Comparison of ENCODE assay signal across 8 cellular contexts in genomic region chr6:158706369-158706982, GRCh38. TPM values are rescaled to one million over a fixed set of nuclear protein-coding genes. Genes with fewer than 3 reads are reported as not detected.
DNase-seq lines count a peak whose midpoint lies in the region; ATAC-seq, FAIRE-seq and TF ChIP-seq lines count a peak whose summit lies in the region.

No MANE protein-coding gene starts in this region.

- H3K9me3 ChIP-seq in CD4-positive, CD25-positive, alpha-beta regulatory T cell (ENCODE audit: control insufficient read depth in 2 of 2, low read length in 2 of 2): no peaks in the 10 kb centered on the region
- no peaks in the 10 kb centered on the region for H3K9me3 ChIP-seq in astrocyte (ENCODE audit: insufficient read depth, low read depth, low read length)
- H3K9me3 ChIP-seq in upper lobe of right lung: no peaks in the 10 kb centered on the region

- no peak overlapping the region for H2AFZ ChIP-seq in astrocyte (ENCODE audit: low read depth, low read length)

- no peaks in the 10 kb centered on the region for H3K27me3 ChIP-seq in CD4-positive, CD25-positive, alpha-beta regulatory T cell (ENCODE audit: control insufficient read depth, insufficient read depth, low read length)
- H3K27me3 ChIP-seq in astrocyte (ENCODE audit: insufficient read depth, low read length) (no peaks in the 10 kb centered on the region), upper lobe of right lung (no peaks in the 10 kb centered on the region)

- no peak for DNase-seq in CD4-positive, CD25-positive, alpha-beta regulatory T cell
- peak; percentile 79 for DNase-seq in HuH-7 (ENCODE audit: low spot score)
- peak; percentile 23 for DNase-seq in astrocyte (ENCODE audit: low read depth)
- peak; percentile 18 for DNase-seq in kidney glomerular epithelial cell (lab: John Stamatoyannopoulos, UW)
- DNase-seq in upper lobe of right lung: peak; percentile 75
- no peak for DNase-seq in globus pallidus (ENCODE audit: low spot score)

- peak overlapping the region; percentile 54 for H3K4me2 ChIP-seq in astrocyte (ENCODE audit: low read length)

- peaks cover 20% of the 10 kb centered on the region for H3K36me3 ChIP-seq in CD4-positive, CD25-positive, alpha-beta regulatory T cell (ENCODE audit: control insufficient read depth, insufficient read depth, low read length)
- H3K36me3 ChIP-seq in astrocyte (ENCODE audit: insufficient read depth, low read length) (no peaks in the 10 kb centered on the region), upper lobe of right lung (no peaks in the 10 kb centered on the region)

- no peak overlapping the region for H3K9ac ChIP-seq in astrocyte (ENCODE audit: low read length)

- peak overlapping the region in 2 of 3 donors; percentile 64 to 77 for H3K27ac Mint-ChIP-seq in CD4-positive, CD25-positive, alpha-beta regulatory T cell
- H3K27ac Mint-ChIP-seq in astrocyte (ENCODE audit: unreplicated experiment): no peak overlapping the region

- no peak overlapping the region for H3K4me3 ChIP-seq in CD4-positive, CD25-positive, alpha-beta regulatory T cell (ENCODE audit: low read depth, low read length)
- H3K4me3 ChIP-seq in astrocyte (ENCODE audit: insufficient read depth, low read depth, low read length): no peak overlapping the region
- no peak overlapping the region for H3K4me3 ChIP-seq in upper lobe of right lung

- H3K27ac ChIP-seq in CD4-positive, CD25-positive, alpha-beta regulatory T cell (ENCODE audit: insufficient read depth, low read length, poor library complexity, severe bottlenecking): no peak overlapping the region
- H3K27ac ChIP-seq in astrocyte (ENCODE audit: low read depth, low read length) (no peak overlapping the region), upper lobe of right lung (peak overlapping the region; percentile 62)

- no peak overlapping the region for H3K4me3 Mint-ChIP-seq in CD4-positive, CD25-positive, alpha-beta regulatory T cell
- H3K4me3 Mint-ChIP-seq in astrocyte (ENCODE audit: unreplicated experiment): no peak overlapping the region

- H3K27me3 Mint-ChIP-seq in CD4-positive, CD25-positive, alpha-beta regulatory T cell: no peaks in the 10 kb centered on the region
- peaks cover 3% of the 10 kb centered on the region for H3K27me3 Mint-ChIP-seq in astrocyte (ENCODE audit: low read depth, unreplicated experiment)

- peaks cover 11% of the 10 kb centered on the region for H3K4me1 ChIP-seq in CD4-positive, CD25-positive, alpha-beta regulatory T cell (ENCODE audit: control insufficient read depth, insufficient read depth, low read length, poor library complexity, severe bottlenecking)
- H3K4me1 ChIP-seq in astrocyte (ENCODE audit: insufficient read depth, low read length) (peaks cover 16% of the 10 kb centered on the region), upper lobe of right lung (peaks cover 38% of the 10 kb centered on the region)

- intact Hi-C loops in upper lobe of right lung (cut with DNase I): loop anchor here (10.0 kb wide), 1 partner anchor 258 kb away; no protein-coding TSS in a partner anchor

- H4K20me1 ChIP-seq in astrocyte (ENCODE audit: insufficient read depth, low read length): no peaks in the 10 kb centered on the region

- H3K36me3 Mint-ChIP-seq in CD4-positive, CD25-positive, alpha-beta regulatory T cell: peaks cover 20% of the 10 kb centered on the region
- H3K36me3 Mint-ChIP-seq in astrocyte (ENCODE audit: low read depth, unreplicated experiment): no peaks in the 10 kb centered on the region

- peak; percentile 53 for TF ChIP-seq CTCF in astrocyte (IDR thresholded peaks at IDR 0.05; ENCODE audit: insufficient read depth, low read depth, low read length)
- TF ChIP-seq CTCF in upper lobe of right lung (IDR thresholded peaks at IDR 0.05): peak; percentile 57

- H3K4me1 Mint-ChIP-seq in CD4-positive, CD25-positive, alpha-beta regulatory T cell: peaks cover 4 to 15% (median 8%) of the 10 kb centered on the region in 4 donors
- peaks cover 21% of the 10 kb centered on the region for H3K4me1 Mint-ChIP-seq in astrocyte (ENCODE audit: low read depth, unreplicated experiment)

- ATAC-seq in CD4-positive, CD25-positive, alpha-beta regulatory T cell (ENCODE audit: low read depth in 2 of 2): no peak
- ATAC-seq in upper lobe of right lung (peak; percentile 67), GM21723 (IDR thresholded peaks at IDR 0.05; ENCODE audit: unreplicated experiment) (no peak), GM18502 (IDR thresholded peaks at IDR 0.05; ENCODE audit: poor library complexity, unreplicated experiment) (no peak)

- FAIRE-seq in astrocyte (lab: Jason Lieb, UNC): no peak

- no peaks in the 10 kb centered on the region for H3K79me2 ChIP-seq in astrocyte (ENCODE audit: insufficient read depth, low read length)

- H3K9me3 Mint-ChIP-seq in CD4-positive, CD25-positive, alpha-beta regulatory T cell: no peaks in the 10 kb centered on the region
- H3K9me3 Mint-ChIP-seq in astrocyte (ENCODE audit: unreplicated experiment): no peaks in the 10 kb centered on the region

RNA-seq across cellular contexts. Expression of gene SYTL3, which starts 56.6 kb away (rescaled TPM):
- total RNA-seq in CD4-positive, CD25-positive, alpha-beta regulatory T cell: 54.8 TPM
- 10 to 100 TPM; 12.2 to 15.5 (median 13.8) TPM for polyA plus RNA-seq in CD4-positive, CD25-positive, alpha-beta regulatory T cell
- total RNA-seq in astrocyte (0.82 and 1.2 TPM in 2 replicates), upper lobe of right lung (8.7 TPM)

Comparison
In these comparisons a context has a peak if more than half of its experiments do, and no peak if none do; other contexts are left out.
1. DNase-seq: peak in HuH-7 (single experiment), astrocyte (single experiment), kidney glomerular epithelial cell (single experiment) and upper lobe of right lung (single experiment); none in CD4-positive, CD25-positive, alpha-beta regulatory T cell (0 of 3) and globus pallidus (single experiment).